In the genomic region with DNA sequence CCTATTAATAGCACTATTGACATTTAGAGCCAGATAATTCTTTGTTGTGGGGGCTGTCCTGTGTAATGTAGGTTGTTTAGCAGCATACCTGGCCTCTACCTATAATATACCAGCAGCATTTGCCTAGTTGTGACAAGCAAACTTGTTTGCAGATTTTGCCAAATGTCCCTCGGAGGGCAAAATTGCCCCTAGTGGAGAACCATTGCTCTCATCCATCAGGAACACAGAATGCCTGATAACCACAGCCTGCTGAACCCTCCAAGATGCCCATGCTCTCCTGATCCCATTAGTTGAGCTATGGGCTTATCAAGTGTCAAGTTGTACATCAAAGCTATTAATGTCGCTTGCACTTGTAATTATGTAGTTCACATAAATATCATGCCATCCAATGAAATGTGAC, we compare ENCODE assay signal across 20 cellular contexts.
"Had no signal": no experiment of that assay in that cellular context is flagged by ENCODE, and none has a peak within 500 bp of the region (broad histone marks: within the 10 kb centered on the region; RNA-seq: fewer than 3 reads in every experiment).

No MANE protein-coding gene starts in this region.

- H3K4me1 ChIP-seq: foreskin keratinocyte, prostate gland, spleen, testis, upper lobe of left lung had no signal

- H3K9me3 Mint-ChIP-seq: activated naive CD8-positive, alpha-beta T cell treated with anti-CD3 and anti-CD28 coated beads for 36 hours; activated T-cell treated with anti-CD3 and anti-CD28 coated beads, Interleukin-2, amount 50 U/mL, for 24 hours; activated T-helper 17 cell treated with anti-CD3 and anti-CD28 coated beads, Interleukin-2, amount 50 U/mL, for 72 hours; natural killer cell had no signal

- DNase-seq: activated CD4-positive, alpha-beta T cell treated with anti-CD3 and anti-CD28 coated beads for 1 hour; activated CD4-positive, alpha-beta T cell treated with anti-CD3 and anti-CD28 coated beads, Interleukin-2, amount 50 U/mL, for 1 hour; activated naive CD4-positive, alpha-beta T cell; activated naive CD8-positive, alpha-beta T cell treated with anti-CD3 and anti-CD28 coated beads for 36 hours; activated T-cell treated with anti-CD3 and anti-CD28 coated beads, Interleukin-2, amount 50 U/mL, for 24 hours; cerebellar nuclear complex; cortex of kidney; foreskin keratinocyte; left ventricle myocardium superior; mammary epithelial cell; midbrain; natural killer cell; spleen; stimulated activated CD4-positive, alpha-beta T cell treated with anti-CD3 and anti-CD28 coated beads, Interleukin-4, amount 100 ng/mL, for 1 hour; stimulated activated naive CD4-positive, alpha-beta T cell; testis; upper lobe of left lung had no signal

- H3K9me3 ChIP-seq: prostate gland, spleen, testis, upper lobe of left lung had no signal

- H3K4me3 Mint-ChIP-seq: activated naive CD8-positive, alpha-beta T cell treated with anti-CD3 and anti-CD28 coated beads for 36 hours; activated T-cell treated with anti-CD3 and anti-CD28 coated beads, Interleukin-2, amount 50 U/mL, for 24 hours; activated T-helper 17 cell treated with anti-CD3 and anti-CD28 coated beads, Interleukin-2, amount 50 U/mL, for 72 hours; natural killer cell had no signal

- H3K27me3 ChIP-seq: testis, upper lobe of left lung had no signal

- H3K36me3 ChIP-seq: prostate gland, spleen, upper lobe of left lung had no signal

- H3K4me1 Mint-ChIP-seq: activated naive CD8-positive, alpha-beta T cell treated with anti-CD3 and anti-CD28 coated beads for 36 hours; activated T-helper 17 cell treated with anti-CD3 and anti-CD28 coated beads, Interleukin-2, amount 50 U/mL, for 72 hours; natural killer cell had no signal

- H3K4me3 ChIP-seq: prostate gland, spleen, testis, upper lobe of left lung had no signal

- H3K27ac ChIP-seq: foreskin keratinocyte, prostate gland, spleen, testis, upper lobe of left lung, VCaP had no signal

- H3K36me3 Mint-ChIP-seq: activated naive CD8-positive, alpha-beta T cell treated with anti-CD3 and anti-CD28 coated beads for 36 hours; natural killer cell had no signal

- H3K27ac Mint-ChIP-seq: activated naive CD8-positive, alpha-beta T cell treated with anti-CD3 and anti-CD28 coated beads for 36 hours; activated T-cell treated with anti-CD3 and anti-CD28 coated beads, Interleukin-2, amount 50 U/mL, for 24 hours; activated T-helper 17 cell treated with anti-CD3 and anti-CD28 coated beads, Interleukin-2, amount 50 U/mL, for 72 hours; natural killer cell had no signal
